Comparison of ENCODE assay signal across 1 cellular context in genomic region chr9:87677776-87678587, GRCh38.
TF ChIP-seq lines count a peak whose summit lies in the region.

No MANE protein-coding gene starts in this region.

TF ChIP-seq in SK-N-SH, 30 proteins besides CTCF, POLR2A, EP300 and RAD21:
- no peak for TF ChIP-seq IRF3 (IDR thresholded peaks at IDR 0.05; ENCODE audit: low read depth, low read length)
- TF ChIP-seq TCF12 (IDR thresholded peaks at IDR 0.05), result no peak
- TF ChIP-seq EZH2phosphoT487 (IDR thresholded peaks at IDR 0.05; ENCODE audit: borderline replicate concordance, low read depth), result no peak
- no peak for TF ChIP-seq FOSL2 (IDR thresholded peaks at IDR 0.05; ENCODE audit: borderline replicate concordance, low read depth)
- no peak for TF ChIP-seq ELF1 (IDR thresholded peaks at IDR 0.05)
- no peak for TF ChIP-seq GATA2 (CRISPR knock-in tag; IDR thresholded peaks at IDR 0.05)
- no peak for TF ChIP-seq MEF2A (IDR thresholded peaks at IDR 0.05; ENCODE audit: borderline replicate concordance, low read depth)
- TF ChIP-seq YY1 (IDR thresholded peaks at IDR 0.05; ENCODE audit: low read depth), result no peak
- TF ChIP-seq RXRA (IDR thresholded peaks at IDR 0.05; ENCODE audit: borderline replicate concordance, low read depth), result no peak
- TF ChIP-seq NRF1 (IDR thresholded peaks at IDR 0.05; ENCODE audit: low read depth, low read length), result no peak
